In genomic region chr19:6241056-6241455, GRCh38 we compare ENCODE assay signal across 26 cellular contexts. TPM values are rescaled to one million over a fixed set of nuclear protein-coding genes. Genes with fewer than 3 reads are reported as not detected.
DNase-seq lines count a peak whose midpoint lies in the region; ATAC-seq, FAIRE-seq and TF ChIP-seq lines count a peak whose summit lies in the region.
"Had no signal": no experiment of that assay in that cellular context is flagged by ENCODE, and none has a peak within 500 bp of the region (broad histone marks: within the 10 kb centered on the region; RNA-seq: fewer than 3 reads in every experiment).

No MANE protein-coding gene starts in this region.

- H3K9ac ChIP-seq in SK-N-SH (no peak overlapping the region), HepG2 (ENCODE audit: insufficient read depth, low read depth, low read length) (no peak overlapping the region)
- H3K9ac ChIP-seq: KMS-11 had no signal

- H2AFZ ChIP-seq in SK-N-SH (ENCODE audit: low read depth) (no peak overlapping the region), HepG2 (ENCODE audit: low read length) (no peak overlapping the region)
- H2AFZ ChIP-seq: PC-9 had no signal

- no peaks in the 10 kb centered on the region for H3K27me3 Mint-ChIP-seq in brain
- no peaks in the 10 kb centered on the region for H3K27me3 Mint-ChIP-seq in activated T-helper 2 cell treated with anti-CD3 and anti-CD28 coated beads, Interferon-gamma antibody, Interleukin-2, Interleukin-4, amounts not matched to agents 10 μg/mL and 5 μg/mL and 100 μg/mL, durations not matched to agents 14 hours and 24 hours and 36 hours (ENCODE audit: low read depth)
- H3K27me3 Mint-ChIP-seq: activated CD4-positive, alpha-beta T cell treated with anti-CD3 and anti-CD28 coated beads for 36 hours; activated T-cell treated with anti-CD3 and anti-CD28 coated beads, Interleukin-2, amount 50 U/mL, for 24 hours; naive B cell had no signal

- H3K36me3 ChIP-seq in SK-N-SH (replicated peaks in 1 of 2; ENCODE audit: control insufficient read depth in 1 of 2, insufficient read depth in 2 of 2, low read length in 1 of 2) = no peaks in the 10 kb centered on the region
- peaks cover 3 to 6% of the 10 kb centered on the region in 2 experiments; a peak in 2 of 5 replicates for H3K36me3 ChIP-seq in HepG2 (replicated peaks in 1 of 2; ENCODE audit: control insufficient read depth in 1 of 2, insufficient read depth in 2 of 2, low read length in 2 of 2)
- no peaks in the 10 kb centered on the region for H3K36me3 ChIP-seq in testis (ENCODE audit: low read depth, missing control alignments)
- H3K36me3 ChIP-seq: adrenal gland, transverse colon had no signal

- H3K9me3 ChIP-seq in SK-N-SH (no peaks in the 10 kb centered on the region), HepG2 (ENCODE audit: low read length) (no peaks in the 10 kb centered on the region), testis (no peaks in the 10 kb centered on the region)
- H3K9me3 ChIP-seq: adrenal gland, transverse colon had no signal

- FAIRE-seq in HepG2 (lab: Jason Lieb, UNC) = no peak
- FAIRE-seq: bronchial epithelial cell, endothelial cell of umbilical vein, HTR-8/SVneo had no signal

- peaks cover 78% of the 10 kb centered on the region for H4K20me1 ChIP-seq in SK-N-SH (ENCODE audit: insufficient read depth)
- peaks cover 9% of the 10 kb centered on the region for H4K20me1 ChIP-seq in HepG2 (ENCODE audit: insufficient read depth, low read length)

- H3K27ac ChIP-seq in SK-N-SH (ENCODE audit: low read depth in 2 of 2, low read length in 1 of 2) = peak overlapping the region in 1 of 2 experiments; percentile 94; a peak in 2 of 4 replicates
- H3K27ac ChIP-seq in HepG2 (ENCODE audit: extremely low read length, insufficient read depth, low read length) = peak overlapping the region; percentile 12
- no peak overlapping the region for H3K27ac ChIP-seq in testis
- H3K27ac ChIP-seq: adrenal gland, KMS-11, PC-9, transverse colon had no signal

- H3K27me3 ChIP-seq in SK-N-SH (ENCODE audit: insufficient read depth) (no peaks in the 10 kb centered on the region), HepG2 (ENCODE audit: control insufficient read depth in 1 of 2, insufficient read depth in 2 of 2, low read length in 2 of 2) (no peaks in the 10 kb centered on the region), testis (no peaks in the 10 kb centered on the region)
- H3K27me3 ChIP-seq: adrenal gland, transverse colon had no signal

- H3K36me3 Mint-ChIP-seq in brain = peaks cover 12% of the 10 kb centered on the region
- peaks cover 13% of the 10 kb centered on the region for H3K36me3 Mint-ChIP-seq in stimulated activated effector memory CD8-positive, alpha-beta T cell treated with anti-CD3 and anti-CD28 coated beads, Interleukin-12 subunit alpha, Interleukin-12 subunit beta, amount 100 ng/mL, for 72 hours
- peaks cover 12% of the 10 kb centered on the region for H3K36me3 Mint-ChIP-seq in activated T-helper 2 cell treated with anti-CD3 and anti-CD28 coated beads, Interferon-gamma antibody, Interleukin-2, Interleukin-4, amounts not matched to agents 10 μg/mL and 5 μg/mL and 100 μg/mL, durations not matched to agents 14 hours and 24 hours and 36 hours (ENCODE audit: low read depth)

- intact Hi-C loops in HepG2 (cut with micrococcal nuclease; ENCODE audit: unreplicated experiment) = no loop called here
- intact Hi-C loops in activated T-helper 2 cell treated with anti-CD3 and anti-CD28 coated beads, Interferon-gamma antibody, Interleukin-2, Interleukin-4, amounts not matched to agents 10 μg/mL and 5 μg/mL and 100 μg/mL, durations not matched to agents 14 hours and 24 hours and 36 hours (cut with micrococcal nuclease) = loop anchor here (10.0 kb wide), 1 partner anchor 76 kb away; no protein-coding TSS in a partner anchor
- intact Hi-C loops in testis (cut with DNase I; ENCODE audit: low total_unique reads) = no loop called here

- TF ChIP-seq POLR2A in HepG2 (IDR thresholded peaks at IDR 0.05; ENCODE audit: insufficient read depth in 1 of 2, low read depth in 2 of 2, low read length in 2 of 2) (no peak), testis (IDR thresholded peaks at IDR 0.05) (no peak)

- TF ChIP-seq RAD21 in SK-N-SH (IDR thresholded peaks at IDR 0.05; ENCODE audit: low read length) (no peak), HepG2 (CRISPR knock-in tag; IDR thresholded peaks at IDR 0.05) (no peak)

- H3K79me2 ChIP-seq in SK-N-SH (ENCODE audit: insufficient read depth) (peaks cover 91% of the 10 kb centered on the region), HepG2 (ENCODE audit: insufficient read depth, low read length) (peaks cover 57% of the 10 kb centered on the region)

- peaks cover 75% of the 10 kb centered on the region for H3K4me1 Mint-ChIP-seq in brain
- peaks cover 56% of the 10 kb centered on the region for H3K4me1 Mint-ChIP-seq in stimulated activated effector memory CD8-positive, alpha-beta T cell treated with anti-CD3 and anti-CD28 coated beads, Interleukin-12 subunit alpha, Interleukin-12 subunit beta, amount 100 ng/mL, for 72 hours
- H3K4me1 Mint-ChIP-seq in activated T-helper 2 cell treated with anti-CD3 and anti-CD28 coated beads, Interferon-gamma antibody, Interleukin-2, Interleukin-4, amounts not matched to agents 10 μg/mL and 5 μg/mL and 100 μg/mL, durations not matched to agents 14 hours and 24 hours and 36 hours (ENCODE audit: low read depth) = peaks cover 32% of the 10 kb centered on the region

- 97% methylated on average over 5 of the region's 12 CpGs for WGBS in SK-N-SH (ENCODE audit: low lambda C conversion rate)
- WGBS in HepG2 (ENCODE audit: low lambda C conversion rate) = 72% methylated on average over 4 of the region's 12 CpGs
- WGBS in testis, 2 donors = 85% methylated on average over 12 of the region's 12 CpGs; no CpG with 5 or more reads in 1 of the 2 donors

- no peaks in the 10 kb centered on the region for H3F3A ChIP-seq in SK-N-SH (replicated peaks; ENCODE audit: insufficient read depth)

- no peak for TF ChIP-seq CTCF in SK-N-SH (IDR thresholded peaks at IDR 0.05)
- no peak for TF ChIP-seq CTCF in brain (conservative IDR thresholded peaks at IDR 0.05)
- TF ChIP-seq CTCF in HepG2 (CRISPR knock-in tag; IDR thresholded peaks at IDR 0.05) = no peak
- no peak for TF ChIP-seq CTCF in testis (IDR thresholded peaks at IDR 0.05)

- in situ Hi-C loops in HepG2 (cut with HindIII; ENCODE audit: extremely low pct_ligation_motif_present, low pct_unique_long_range_greater_than_20kb) = no loop called here

- peak overlapping the region in 2 of 5 experiments; percentile 30 to 41 for H3K4me3 Mint-ChIP-seq in brain
- H3K4me3 Mint-ChIP-seq in stimulated activated effector memory CD8-positive, alpha-beta T cell treated with anti-CD3 and anti-CD28 coated beads, Interleukin-12 subunit alpha, Interleukin-12 subunit beta, amount 100 ng/mL, for 72 hours = no peak overlapping the region
- H3K4me3 Mint-ChIP-seq in activated T-helper 2 cell treated with anti-CD3 and anti-CD28 coated beads, Interferon-gamma antibody, Interleukin-2, Interleukin-4, amounts not matched to agents 10 μg/mL and 5 μg/mL and 100 μg/mL, durations not matched to agents 14 hours and 24 hours and 36 hours (ENCODE audit: low read depth) = no peak overlapping the region
- H3K4me3 Mint-ChIP-seq: activated CD4-positive, alpha-beta T cell treated with anti-CD3 and anti-CD28 coated beads for 36 hours; activated T-cell treated with anti-CD3 and anti-CD28 coated beads, Interleukin-2, amount 50 U/mL, for 24 hours; CD8-positive, alpha-beta memory T cell; naive B cell had no signal

- CTCF ChIA-PET in SK-N-SH (lab: Yijun Ruan, JAX) (interaction anchor here (0.6 to 3.9 kb wide), 4 partner anchors 15 to 132 kb away, joined by 3 to 32 read pairs (median 4); no protein-coding TSS in a partner anchor), HepG2 (lab: Yijun Ruan, JAX; ENCODE audit: low intra/inter-chr PET ratio, low total read pairs) (no interaction called here)

- H3K9me3 Mint-ChIP-seq in brain = peaks cover 3 to 11% (median 10%) of the 10 kb centered on the region in 5 experiments
- no peaks in the 10 kb centered on the region for H3K9me3 Mint-ChIP-seq in stimulated activated effector memory CD8-positive, alpha-beta T cell treated with anti-CD3 and anti-CD28 coated beads, Interleukin-12 subunit alpha, Interleukin-12 subunit beta, amount 100 ng/mL, for 72 hours
- no peaks in the 10 kb centered on the region for H3K9me3 Mint-ChIP-seq in activated T-helper 2 cell treated with anti-CD3 and anti-CD28 coated beads, Interferon-gamma antibody, Interleukin-2, Interleukin-4, amounts not matched to agents 10 μg/mL and 5 μg/mL and 100 μg/mL, durations not matched to agents 14 hours and 24 hours and 36 hours
- H3K9me3 Mint-ChIP-seq: activated T-cell treated with anti-CD3 and anti-CD28 coated beads, Interleukin-2, amount 50 U/mL, for 24 hours; CD8-positive, alpha-beta memory T cell had no signal

- H3K27ac Mint-ChIP-seq in brain = peak overlapping the region; percentile 79 to 95 (median 86)
- H3K27ac Mint-ChIP-seq in stimulated activated effector memory CD8-positive, alpha-beta T cell treated with anti-CD3 and anti-CD28 coated beads, Interleukin-12 subunit alpha, Interleukin-12 subunit beta, amount 100 ng/mL, for 72 hours = peak overlapping the region; percentile 74
- no peak overlapping the region for H3K27ac Mint-ChIP-seq in activated T-helper 2 cell treated with anti-CD3 and anti-CD28 coated beads, Interferon-gamma antibody, Interleukin-2, Interleukin-4, amounts not matched to agents 10 μg/mL and 5 μg/mL and 100 μg/mL, durations not matched to agents 14 hours and 24 hours and 36 hours
- H3K27ac Mint-ChIP-seq: activated CD4-positive, alpha-beta T cell treated with anti-CD3 and anti-CD28 coated beads for 36 hours; activated T-cell treated with anti-CD3 and anti-CD28 coated beads, Interleukin-2, amount 50 U/mL, for 24 hours had no signal

- H3K4me1 ChIP-seq in SK-N-SH (ENCODE audit: control insufficient read depth in 1 of 2, insufficient read depth in 2 of 2, low read depth in 1 of 2, low read length in 1 of 2) (peaks cover 15 to 77% of the 10 kb centered on the region in 2 experiments; a peak in 2 of 4 replicates), HepG2 (ENCODE audit: insufficient read depth, low read length) (peaks cover 50% of the 10 kb centered on the region), testis (peaks cover 20% of the 10 kb centered on the region)

- peak; percentile 53 for DNase-seq in SK-N-SH
- DNase-seq in HepG2 (ENCODE audit: low spot score) = no peak
- no peak for DNase-seq in stimulated activated effector memory CD8-positive, alpha-beta T cell treated with anti-CD3 and anti-CD28 coated beads, Interleukin-12 subunit alpha, Interleukin-12 subunit beta, amount 100 ng/mL, for 72 hours (ENCODE audit: low spot score in 2 of 2)
- no peak for DNase-seq in activated T-helper 2 cell treated with anti-CD3 and anti-CD28 coated beads, Interferon-gamma antibody, Interleukin-2, Interleukin-4, amounts not matched to agents 10 μg/mL and 5 μg/mL and 100 μg/mL, durations not matched to agents 14 hours and 24 hours and 36 hours (ENCODE audit: low spot score)
- DNase-seq in stimulated activated CD8-positive, alpha-beta memory T cell treated with anti-CD3 and anti-CD28 coated beads, Interleukin-4, amount 100 ng/mL, for 48 hours = no peak
- no peak for DNase-seq in testis
- DNase-seq: activated CD4-positive, alpha-beta T cell treated with anti-CD3 and anti-CD28 coated beads for 36 hours; activated T-cell treated with anti-CD3 and anti-CD28 coated beads, Interleukin-2, amount 50 U/mL, for 24 hours; CD8-positive, alpha-beta memory T cell; dermis blood vessel endothelial cell; DMS153; GOT3; naive B cell; NCI-H510A treated with DMSO at 0.1 percent for 48 hours; PC-9; stimulated activated CD4-positive, alpha-beta T cell treated with anti-CD3 and anti-CD28 coated beads, Interleukin-12 subunit alpha, Interleukin-12 subunit beta, amount 100 ng/mL, for 4 hours; stimulated activated CD4-positive, alpha-beta T cell treated with anti-CD3 and anti-CD28 coated beads, Interleukin-4, amount 100 ng/mL, for 4 hours; stimulated activated naive CD8-positive, alpha-beta T cell treated with anti-CD3 and anti-CD28 coated beads, Interleukin-15, Interleukin-2, amounts not matched to agents 100 U/mL and 50 U/mL, for 24 hours; transverse colon had no signal

- POLR2A ChIA-PET in SK-N-SH (lab: Yijun Ruan, JAX) (no interaction called here), HepG2 (lab: Yijun Ruan, JAX) (no interaction called here)

- no peak for ATAC-seq in SK-N-SH treated with all-trans-retinoic acid at 6 μM for 48 hours
- peak; percentile 25 for ATAC-seq in HepG2
- ATAC-seq in stimulated activated effector memory CD8-positive, alpha-beta T cell treated with anti-CD3 and anti-CD28 coated beads, Interleukin-12 subunit alpha, Interleukin-12 subunit beta, amount 100 ng/mL, for 72 hours = no peak
- ATAC-seq: activated CD4-positive, alpha-beta T cell treated with anti-CD3 and anti-CD28 coated beads for 36 hours; stimulated activated naive CD8-positive, alpha-beta T cell treated with anti-CD3 and anti-CD28 coated beads, Interleukin-15, Interleukin-2, amounts not matched to agents 100 U/mL and 50 U/mL, for 24 hours had no signal

- H3K4me2 ChIP-seq in SK-N-SH (no peak overlapping the region), HepG2 (ENCODE audit: low read depth, low read length) (no peak overlapping the region)
- H3K4me2 ChIP-seq: KMS-11, PC-9 had no signal

- no peak overlapping the region for H3K4me3 ChIP-seq in SK-N-SH (ENCODE audit: low read depth in 2 of 2, low read length in 1 of 2)
- no peak overlapping the region for H3K4me3 ChIP-seq in HepG2 (replicated peaks in 1 of 3; ENCODE audit: insufficient read depth in 1 of 3, low read depth in 2 of 3, low read length in 3 of 3)
- H3K4me3 ChIP-seq in testis = no peak overlapping the region
- H3K4me3 ChIP-seq: adrenal gland, PC-9, transverse colon had no signal

- H3K9me2 ChIP-seq in SK-N-SH = no peaks in the 10 kb centered on the region

- TF ChIP-seq EP300 in SK-N-SH (IDR thresholded peaks at IDR 0.05; ENCODE audit: borderline replicate concordance in 1 of 2, low read depth in 1 of 2, low read length in 1 of 2) (no peak), HepG2 (IDR thresholded peaks at IDR 0.05; ENCODE audit: low read depth in 2 of 2, low read length in 2 of 2) (no peak), HepG2 (CRISPR knock-in tag; IDR thresholded peaks at IDR 0.05; ENCODE audit: borderline replicate concordance) (no peak)

- BruUV-seq in HepG2 (replicated peaks; lab: Mats Ljungman, UMichigan) = no TSS peak

RNA-seq across cellular contexts. Expression of gene MLLT1, which starts 38.7 kb away (rescaled TPM):
- 12.7 and 19.0 TPM in 2 replicates for polyA plus RNA-seq in SK-N-SH (2012; rRNA removed)
- 7.9 and 13.5 TPM in 2 replicates for polyA plus RNA-seq in SK-N-SH (2012; cell fraction: cytosol; rRNA removed)
- 31.0 and 38.9 TPM in 2 replicates for polyA plus RNA-seq in SK-N-SH (2012; cell fraction: nucleus; rRNA removed)
- polyA plus RNA-seq in brain (ENCODE audit: insufficient read depth, low read depth, low replicate concordance) = 102 TPM
- total RNA-seq in HepG2 (2016; rRNA removed; fragmentation: Illumina TruSeq; extraction: Trizol) = 11.6 and 12.2 TPM in 2 replicates
- 8.6 and 9.6 TPM in 2 replicates for total RNA-seq in HepG2 (2016; cell fraction: cytosol; rRNA removed; fragmentation: Illumina TruSeq; extraction: Trizol; ENCODE audit: low read depth)
- 9.5 and 12.5 TPM in 2 replicates for total RNA-seq in HepG2 (2016; cell fraction: insoluble cytoplasmic fraction; rRNA removed; fragmentation: Illumina TruSeq; extraction: Trizol)
- 12.7 and 15.3 TPM in 2 replicates for total RNA-seq in HepG2 (2016; cell fraction: membrane; rRNA removed; fragmentation: Illumina TruSeq; extraction: Trizol)
- total RNA-seq in HepG2 (2016; cell fraction: nucleus; rRNA removed; fragmentation: Illumina TruSeq; extraction: Trizol) = 8.8 and 10.0 TPM in 2 replicates
- 11.7 and 12.7 TPM in 2 replicates for polyA plus RNA-seq in HepG2 (2011; rRNA removed)
- 7.4 and 11.8 TPM in 2 replicates for polyA plus RNA-seq in HepG2 (2011; cell fraction: cytosol; rRNA removed)
- polyA plus RNA-seq in HepG2 (2011; cell fraction: nucleus; rRNA removed) = 27.2 and 40.6 TPM in 2 replicates
- 11.3 and 13.5 TPM in 2 replicates for polyA plus RNA-seq in HepG2 (2012)
- 4.7 and 6.0 TPM in 2 replicates for polyA plus RNA-seq in HepG2 (2016; cell fraction: cytosol; fragmentation: Illumina TruSeq; extraction: Trizol; ENCODE audit: low read depth)
- polyA plus RNA-seq in HepG2 (2016; cell fraction: insoluble cytoplasmic fraction; fragmentation: Illumina TruSeq; extraction: Trizol; ENCODE audit: low read depth) = 21.6 and 27.3 TPM in 2 replicates
- polyA plus RNA-seq in HepG2 (2016; cell fraction: membrane; fragmentation: Illumina TruSeq; extraction: Trizol; ENCODE audit: low read depth) = 15.1 and 15.5 TPM in 2 replicates
- polyA plus RNA-seq in HepG2 (2016; cell fraction: nucleus; fragmentation: Illumina TruSeq; extraction: Trizol; ENCODE audit: insufficient read depth, low read depth) = 29.9 and 38.7 TPM in 2 replicates
- 22.8 and 26.1 TPM in 2 replicates for polyA minus RNA-seq in HepG2 (2011; rRNA and poly(A)+ RNA removed; ENCODE audit: low replicate concordance)
- 20.7 and 22.7 TPM in 2 replicates for polyA minus RNA-seq in HepG2 (2011; cell fraction: cytosol; rRNA and poly(A)+ RNA removed)
- polyA minus RNA-seq in HepG2 (2011; cell fraction: nucleus; rRNA and poly(A)+ RNA removed) = 5.4 and 5.6 TPM in 2 replicates
- 58.7 and 61.8 TPM in 2 replicates for total RNA-seq in activated T-helper 2 cell treated with anti-CD3 and anti-CD28 coated beads, Interferon-gamma antibody, Interleukin-2, Interleukin-4, amounts not matched to agents 10 μg/mL and 5 μg/mL and 100 μg/mL, durations not matched to agents 14 hours and 24 hours and 36 hours
- total RNA-seq in testis = 10 to 100 TPM; 17.3 to 22.4 TPM
- polyA plus RNA-seq in testis (ENCODE audit: insufficient read depth, low read depth, low replicate concordance) = 32.0 TPM
